ENCODE assay signal across 17 cellular contexts in genomic region chr1:215407575-215407974, GRCh38.
"Had no signal": no experiment of that assay in that cellular context is flagged by ENCODE, and none has a peak within 500 bp of the region (broad histone marks: within the 10 kb centered on the region; RNA-seq: fewer than 3 reads in every experiment).

No MANE protein-coding gene starts in this region.

- H3K4me1 ChIP-seq: breast epithelium had no signal

- H3K9me3 ChIP-seq: breast epithelium, neutrophil had no signal

- H3K36me3 ChIP-seq: breast epithelium, neutrophil had no signal

- H3K27me3 ChIP-seq: breast epithelium, neutrophil had no signal

- H3K4me3 ChIP-seq: breast epithelium had no signal

- DNase-seq: activated CD4-positive, alpha-beta T cell treated with anti-CD3 and anti-CD28 coated beads for 48 hours; activated CD8-positive, alpha-beta memory T cell treated with anti-CD3 and anti-CD28 coated beads, Interleukin-2, amount 50 U/mL, for 4 hours; activated CD8-positive, alpha-beta T cell treated with anti-CD3 and anti-CD28 coated beads for 36 hours; activated gamma-delta T cell; activated T-cell treated with anti-CD3 and anti-CD28 coated beads, Interleukin-2, amount 50 U/mL, for 48 hours; cerebellar nuclear complex; effector memory CD4-positive, alpha-beta T cell; hippocampal formation; left ventricle myocardium superior; mesendoderm; natural killer cell; stimulated activated CD4-positive, alpha-beta T cell treated with anti-CD3 and anti-CD28 coated beads, Interleukin-2, amount 100 ng/mL, for 48 hours; stimulated activated naive B cell treated with anti-CD40 and anti-IgM and Interleukin-4, amounts not matched to agents 10 μg/mL and 1 μg/mL and 100 μg/mL, for 72 hours; substantia nigra; trophoblast cell had no signal

- H3K27ac ChIP-seq: neutrophil had no signal
